Comparison of ENCODE assay signal across 8 cellular contexts in the genomic region with DNA sequence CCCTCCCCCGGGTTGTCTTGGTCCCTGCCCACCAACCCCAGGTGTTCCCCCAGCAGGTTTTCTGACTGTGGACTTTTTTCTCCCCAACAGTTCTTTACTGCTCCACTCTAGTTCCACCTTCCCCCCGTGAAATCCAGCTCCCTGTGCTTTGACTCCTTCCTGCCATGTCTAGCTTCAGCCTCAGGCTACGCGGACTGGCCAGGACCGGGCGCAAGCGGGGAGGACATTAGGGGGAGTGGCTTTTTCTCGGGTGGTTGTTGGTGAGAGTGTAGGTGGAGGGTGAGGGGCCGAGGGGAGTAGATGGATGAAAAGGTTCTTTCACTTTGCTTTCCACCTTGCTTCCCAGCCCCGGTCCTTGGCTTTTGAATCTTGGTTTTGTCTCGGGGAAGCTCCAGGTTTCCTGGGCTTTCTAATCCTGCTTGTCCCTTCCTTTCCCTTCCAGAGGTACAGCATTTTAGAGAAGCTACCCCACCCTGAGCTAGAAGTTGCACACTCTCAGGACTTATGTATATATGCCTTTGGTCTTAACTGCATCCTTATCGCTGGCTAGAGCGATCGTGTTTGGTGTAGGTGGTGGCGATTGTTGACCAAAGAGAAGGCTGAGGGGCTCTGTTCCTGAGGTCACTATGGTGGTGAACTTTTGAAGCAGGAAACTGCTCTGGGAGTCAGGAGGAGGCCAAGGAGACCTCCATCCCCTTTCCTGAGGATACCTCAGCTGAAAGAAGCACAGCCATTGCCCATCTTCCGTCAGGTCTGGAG. TPM values are rescaled to one million over a fixed set of nuclear protein-coding genes. Genes with fewer than 3 reads are reported as not detected.
DNase-seq lines count a peak whose midpoint lies in the region; ATAC-seq and TF ChIP-seq lines count a peak whose summit lies in the region.

No MANE protein-coding gene starts in this region.

- DNase-seq in COLO668 (lab: John Stamatoyannopoulos, UW; ENCODE audit: unreplicated experiment) (peak; percentile 14), SJSA1 (ENCODE audit: low read depth in 1 of 2, low spot score in 2 of 2) (peak in 1 of 2 experiments; percentile 99), erythroblast (lab: John Stamatoyannopoulos, UW) (peak; percentile 39 to 60), natural killer cell (no peak), GM10248 (ENCODE audit: extremely low spot score) (no peak), NCI-H1105 treated with DMSO at 0.1 percent for 48 hours (lab: John Stamatoyannopoulos, UW) (no peak)

- H3K4me3 Mint-ChIP-seq in natural killer cell, result peak overlapping the region; percentile 92

- peak overlapping the region; percentile 81 to 92 for H3K27ac Mint-ChIP-seq in natural killer cell

- POLR2A ChIA-PET in HEK293 (lab: Yijun Ruan, JAX), result interaction anchor here (0.6 to 2.6 kb wide), 10 partner anchors 11 to 153 kb away, joined by 3 to 9 read pairs (median 4); a partner anchor contains a TSS
- POLR2A ChIA-PET in GM10248 (lab: Yijun Ruan, JAX), result interaction anchor here (0.5 to 1.6 kb wide), 3 partner anchors 12 to 153 kb away, joined by 3 to 5 read pairs (median 3); a partner anchor contains a TSS

- peaks cover 36 to 39% of the 10 kb centered on the region in 2 donors for H3K4me1 Mint-ChIP-seq in natural killer cell

- H3K36me3 ChIP-seq in HEK293 (ENCODE audit: control insufficient read depth in 2 of 2, insufficient read depth in 1 of 2, low read length in 2 of 2) (peaks cover 11 to 22% of the 10 kb centered on the region in 2 experiments; a peak in 2 of 3 replicates), SJSA1 (peaks cover 39% of the 10 kb centered on the region)

- H3K27me3 ChIP-seq in SJSA1 (replicated peaks), result peaks cover 15% of the 10 kb centered on the region

- H3K27ac ChIP-seq in HEK293 (ENCODE audit: extremely low read depth, low read depth, low read length) (no peak overlapping the region; the same call in 1 of the 2 replicates), SJSA1 (no peak overlapping the region)

- intact Hi-C loops in natural killer cell (cut with micrococcal nuclease), result loop anchor here (2.0 to 5.0 kb wide), 2 partner anchors 13 to 151 kb away; a partner anchor contains a TSS

- TF ChIP-seq CTCF in HEK293 (tag by site-specific recombination; IDR thresholded peaks at IDR 0.05) (no peak), natural killer cell (IDR thresholded peaks at IDR 0.05) (no peak), GM10248 (IDR thresholded peaks at IDR 0.05; ENCODE audit: control extremely low read depth, extremely low read depth, low read depth, missing control alignments) (no peak)

- H3K9me3 ChIP-seq in HEK293 (ENCODE audit: control insufficient read depth, insufficient read depth, low read depth, low read length) (no peaks in the 10 kb centered on the region), SJSA1 (replicated peaks) (0 out of 2 replicates have a peak, but pooled peaks cover 2% of the 10 kb centered on the region)

- H3K36me3 Mint-ChIP-seq in natural killer cell, result peaks cover 4% of the 10 kb centered on the region

- H3K9me3 Mint-ChIP-seq in natural killer cell, result no peaks in the 10 kb centered on the region

- H3K27me3 Mint-ChIP-seq in natural killer cell (ENCODE audit: low read depth in 2 of 2), result no peaks in the 10 kb centered on the region

- H3K4me3 ChIP-seq in HEK293 (ENCODE audit: low read depth, low read length), result peak overlapping the region; percentile 87
- H3K4me3 ChIP-seq in SJSA1, result peak overlapping the region; percentile 66

- H3K4me1 ChIP-seq in HEK293 (ENCODE audit: control insufficient read depth, insufficient read depth, low read length) (peaks cover 5% of the 10 kb centered on the region), SJSA1 (replicated peaks) (peaks cover 24% of the 10 kb centered on the region)

- CTCF ChIA-PET in HEK293 (lab: Yijun Ruan, JAX) (interaction anchor here (0.6 to 3.3 kb wide), 7 partner anchors 8 to 135 kb away, joined by 3 to 42 read pairs (median 5); a partner anchor contains a TSS), GM10248 (lab: Yijun Ruan, JAX) (interaction anchor here (1.0 to 5.1 kb wide), 9 partner anchors 9 to 134 kb away, joined by 3 to 63 read pairs (median 4); a partner anchor contains a TSS)

- TF ChIP-seq POLR2A in erythroblast (IDR thresholded peaks at IDR 0.05; ENCODE audit: low read length), result no peak

- ATAC-seq in natural killer cell, result peak; percentile 30 to 52 (median 36)
- ATAC-seq in HG02623 (IDR thresholded peaks at IDR 0.05; ENCODE audit: unreplicated experiment), result no peak

TF ChIP-seq in HEK293, 187 proteins besides CTCF, POLR2A, EP300 and RAD21 (continues in another document):
- TF ChIP-seq ZNF2 (tag by site-specific recombination; IDR thresholded peaks at IDR 0.05) (no peak), ZNF302 (tag by site-specific recombination; IDR thresholded peaks at IDR 0.05; ENCODE audit: low read depth) (no peak), ZNF48 (tag by site-specific recombination; IDR thresholded peaks at IDR 0.05) (no peak), GLIS2 (tag by site-specific recombination; IDR thresholded peaks at IDR 0.05) (peak; percentile 55; the same call in 1 of the 2 replicates), ZNF544 (tag by site-specific recombination; IDR thresholded peaks at IDR 0.05) (no peak), ZEB2 (tag by site-specific recombination; IDR thresholded peaks at IDR 0.05) (no peak), ZNF473 (tag by site-specific recombination; IDR thresholded peaks at IDR 0.05) (no peak), ZNF335 (tag by site-specific recombination; conservative IDR thresholded peaks at IDR 0.05) (peak; percentile 94), ZNF155 (tag by site-specific recombination; IDR thresholded peaks at IDR 0.05) (no peak), ZNF341 (tag by site-specific recombination; IDR thresholded peaks at IDR 0.05; ENCODE audit: low read depth) (peak; percentile 48), ZNF843 (tag by site-specific recombination; IDR thresholded peaks at IDR 0.05) (0 out of 2 replicates have a peak, but pooled peaks have one; percentile 3), ZNF785 (tag by site-specific recombination; IDR thresholded peaks at IDR 0.05) (no peak), ZNF677 (tag by site-specific recombination; IDR thresholded peaks at IDR 0.05) (no peak), ZBTB7A (tag by site-specific recombination; IDR thresholded peaks at IDR 0.05; ENCODE audit: low read depth) (no peak), ZNF10 (tag by site-specific recombination; IDR thresholded peaks at IDR 0.05) (no peak), ZNF37A (tag by site-specific recombination; IDR thresholded peaks at IDR 0.05) (no peak), ZNF239 (tag by site-specific recombination; IDR thresholded peaks at IDR 0.05) (no peak)
- TF ChIP-seq, protein P1, sequence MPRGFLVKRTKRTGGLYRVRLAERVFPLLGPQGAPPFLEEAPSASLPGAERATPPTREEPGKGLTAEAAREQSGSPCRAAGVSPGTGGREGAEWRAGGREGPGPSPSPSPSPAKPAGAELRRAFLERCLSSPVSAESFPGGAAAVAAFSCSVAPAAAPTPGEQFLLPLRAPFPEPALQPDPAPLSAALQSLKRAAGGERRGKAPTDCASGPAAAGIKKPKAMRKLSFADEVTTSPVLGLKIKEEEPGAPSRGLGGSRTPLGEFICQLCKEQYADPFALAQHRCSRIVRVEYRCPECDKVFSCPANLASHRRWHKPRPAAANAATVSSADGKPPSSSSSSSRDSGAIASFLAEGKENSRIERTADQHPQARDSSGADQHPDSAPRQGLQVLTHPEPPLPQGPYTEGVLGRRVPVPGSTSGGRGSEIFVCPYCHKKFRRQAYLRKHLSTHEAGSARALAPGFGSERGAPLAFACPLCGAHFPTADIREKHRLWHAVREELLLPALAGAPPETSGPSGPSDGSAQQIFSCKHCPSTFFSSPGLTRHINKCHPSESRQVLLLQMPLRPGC (tag by site-specific recombination; IDR thresholded peaks at IDR 0.05), result no peak
- TF ChIP-seq, protein P2, sequence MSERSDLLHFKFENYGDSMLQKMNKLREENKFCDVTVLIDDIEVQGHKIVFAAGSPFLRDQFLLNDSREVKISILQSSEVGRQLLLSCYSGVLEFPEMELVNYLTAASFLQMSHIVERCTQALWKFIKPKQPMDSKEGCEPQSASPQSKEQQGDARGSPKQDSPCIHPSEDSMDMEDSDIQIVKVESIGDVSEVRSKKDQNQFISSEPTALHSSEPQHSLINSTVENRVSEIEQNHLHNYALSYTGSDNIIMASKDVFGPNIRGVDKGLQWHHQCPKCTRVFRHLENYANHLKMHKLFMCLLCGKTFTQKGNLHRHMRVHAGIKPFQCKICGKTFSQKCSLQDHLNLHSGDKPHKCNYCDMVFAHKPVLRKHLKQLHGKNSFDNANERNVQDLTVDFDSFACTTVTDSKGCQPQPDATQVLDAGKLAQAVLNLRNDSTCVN (tag by site-specific recombination; optimal IDR thresholded peaks at IDR 0.05), result no peak
- TF ChIP-seq, protein P3, sequence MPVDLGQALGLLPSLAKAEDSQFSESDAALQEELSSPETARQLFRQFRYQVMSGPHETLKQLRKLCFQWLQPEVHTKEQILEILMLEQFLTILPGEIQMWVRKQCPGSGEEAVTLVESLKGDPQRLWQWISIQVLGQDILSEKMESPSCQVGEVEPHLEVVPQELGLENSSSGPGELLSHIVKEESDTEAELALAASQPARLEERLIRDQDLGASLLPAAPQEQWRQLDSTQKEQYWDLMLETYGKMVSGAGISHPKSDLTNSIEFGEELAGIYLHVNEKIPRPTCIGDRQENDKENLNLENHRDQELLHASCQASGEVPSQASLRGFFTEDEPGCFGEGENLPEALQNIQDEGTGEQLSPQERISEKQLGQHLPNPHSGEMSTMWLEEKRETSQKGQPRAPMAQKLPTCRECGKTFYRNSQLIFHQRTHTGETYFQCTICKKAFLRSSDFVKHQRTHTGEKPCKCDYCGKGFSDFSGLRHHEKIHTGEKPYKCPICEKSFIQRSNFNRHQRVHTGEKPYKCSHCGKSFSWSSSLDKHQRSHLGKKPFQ (tag by site-specific recombination; IDR thresholded peaks at IDR 0.05), result no peak

RNA-seq across cellular contexts. Expression of a gene that starts 0.8 kb away (rescaled TPM):
- total RNA-seq in SJSA1 (2014; rRNA removed; shearing (Covaris generic)), result 544 and 654 TPM in 2 replicates
- 10 to 100 TPM; 41.0 to 62.9 (median 52.0) TPM for total RNA-seq in natural killer cell

RNA-seq across cellular contexts. Expression of a gene that starts 12.9 kb away (rescaled TPM):
- 187 and 286 TPM in 2 replicates for total RNA-seq in SJSA1 (2014; rRNA removed; shearing (Covaris generic))
- 10 to 100 TPM; 65.1 to 81.1 (median 77.0) TPM for total RNA-seq in natural killer cell

RNA-seq across cellular contexts. Expression of a gene that starts 19.5 kb away (rescaled TPM):
- 107 and 145 TPM in 2 replicates for total RNA-seq in SJSA1 (2014; rRNA removed; shearing (Covaris generic))
- total RNA-seq in natural killer cell, result 1 to 10 TPM; 3.1 to 6.5 (median 5.1) TPM

RNA-seq across cellular contexts. Expression of a gene that starts 41.3 kb away (rescaled TPM):
- 841 and 950 TPM in 2 replicates for total RNA-seq in SJSA1 (2014; rRNA removed; shearing (Covaris generic))
- under 1 TPM; 0.38 to 0.59 (median 0.48) TPM for total RNA-seq in natural killer cell

RNA-seq across cellular contexts. Expression of a gene that starts 41.9 kb away (rescaled TPM):
- total RNA-seq in SJSA1 (2014; rRNA removed; shearing (Covaris generic)), result 2.1 and 2.8 TPM in 2 replicates
- under 1 TPM; 0.09 to 0.40 (median 0.16) TPM for total RNA-seq in natural killer cell

Comparison
In these comparisons a context has a peak if more than half of its experiments do, and no peak if none do; other contexts are left out.
1. DNase-seq: peak in COLO668 (single experiment) and erythroblast (2 of 2); none in natural killer cell (single experiment), GM10248 (single experiment) and NCI-H1105 treated with DMSO at 0.1 percent for 48 hours (single experiment).
2. RNA of a gene that starts 19.5 kb away (total RNA-seq): 107 to 145 TPM in SJSA1; 3.1 to 6.5 TPM in natural killer cell; every median in the first group is over 10 times any median in the second.